22 cellular contexts compared by ENCODE assay signal in the genomic region with DNA sequence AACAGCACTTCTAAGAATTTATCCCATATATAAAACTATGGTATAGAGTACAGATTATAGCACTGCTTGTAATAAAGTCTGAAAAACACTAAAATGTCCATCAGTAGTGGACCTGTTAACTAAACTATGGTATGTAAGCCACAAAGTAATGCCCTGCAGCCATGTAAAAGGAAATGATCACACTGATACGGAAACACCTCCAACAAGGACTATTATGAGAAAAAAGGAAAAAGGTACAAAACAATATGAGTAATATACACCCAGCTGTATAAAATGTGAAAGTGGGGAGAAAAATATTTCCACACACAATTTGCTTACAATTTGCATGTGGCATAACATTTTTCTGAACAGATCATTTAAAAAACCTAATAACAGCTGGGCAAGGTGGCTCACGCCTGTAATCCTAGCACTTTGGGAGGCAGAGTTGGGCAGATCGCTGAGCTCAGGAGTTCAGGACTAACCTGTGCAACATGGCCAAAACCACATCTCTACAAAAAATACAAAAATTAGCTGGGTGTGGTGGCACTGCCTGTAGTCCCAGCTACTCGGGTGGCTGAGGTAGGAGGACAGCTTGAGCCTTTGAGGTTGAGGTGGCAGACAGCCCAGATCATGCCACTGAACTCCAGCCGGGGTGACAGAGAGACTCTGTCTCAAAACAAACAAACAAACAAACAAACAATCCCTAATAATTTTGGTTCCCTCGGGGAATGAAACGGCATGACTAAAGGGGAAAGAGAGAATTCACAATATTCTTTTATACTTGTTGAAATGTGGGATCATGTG.
A peak's percentile ranks its signal among the peaks of the same experiment; 100 is the strongest.
DNase-seq lines count a peak whose midpoint lies in the region; ATAC-seq lines count a peak whose summit lies in the region.
"Had no signal": no experiment of that assay in that cellular context is flagged by ENCODE, and none has a peak within 500 bp of the region (broad histone marks: within the 10 kb centered on the region; RNA-seq: fewer than 3 reads in every experiment).

No MANE protein-coding gene starts in this region.

- H3K9me3 Mint-ChIP-seq in activated CD4-positive, alpha-beta T cell treated with anti-CD3 and anti-CD28 coated beads for 36 hours (ENCODE audit: low read depth) = no peaks in the 10 kb centered on the region
- H3K9me3 Mint-ChIP-seq in T-cell = no peaks in the 10 kb centered on the region
- H3K9me3 Mint-ChIP-seq: HFFc6 had no signal

- H3K36me3 Mint-ChIP-seq in activated CD4-positive, alpha-beta T cell treated with anti-CD3 and anti-CD28 coated beads for 36 hours (ENCODE audit: low read depth) = peaks cover 3% of the 10 kb centered on the region
- peaks cover 16% of the 10 kb centered on the region for H3K36me3 Mint-ChIP-seq in T-cell

- H3K4me3 Mint-ChIP-seq in activated CD4-positive, alpha-beta T cell treated with anti-CD3 and anti-CD28 coated beads for 36 hours = no peak overlapping the region
- no peak overlapping the region for H3K4me3 Mint-ChIP-seq in T-cell
- H3K4me3 Mint-ChIP-seq: HFFc6 had no signal

- H3K4me1 Mint-ChIP-seq in activated CD4-positive, alpha-beta T cell treated with anti-CD3 and anti-CD28 coated beads for 36 hours = peaks cover 43% of the 10 kb centered on the region
- H3K4me1 Mint-ChIP-seq in T-cell = peaks cover 43 to 48% (median 45%) of the 10 kb centered on the region in 3 donors

- DNase-seq in activated CD4-positive, alpha-beta T cell treated with anti-CD3 and anti-CD28 coated beads for 36 hours = peak; percentile 10
- no peak for DNase-seq in activated CD4-positive, alpha-beta T cell treated with anti-CD3 and anti-CD28 coated beads, Interleukin-2, amount 50 U/mL, for 4 hours
- no peak for DNase-seq in T-cell
- DNase-seq in foreskin melanocyte = peak; percentile 53
- peak; percentile 12 for DNase-seq in renal cortical epithelial cell (ENCODE audit: low read depth)
- DNase-seq in midbrain (lab: John Stamatoyannopoulos, UW) = no peak
- no peak for DNase-seq in stimulated activated naive CD4-positive, alpha-beta T cell (lab: John Stamatoyannopoulos, UW)
- DNase-seq: activated naive CD4-positive, alpha-beta T cell treated with Interleukin-2 at 50 U/mL for 16 hours; BE2C; body of pancreas; cortex of kidney; HFFc6; left lung; NCI-H1417; NCI-H748 treated with DMSO at 0.1 percent for 48 hours; pancreas; PC-9; small intestine; stimulated activated CD4-positive, alpha-beta T cell treated with anti-CD3 and anti-CD28 coated beads, Interleukin-4, amount 100 ng/mL, for 1 hour; T1000 had no signal

- POLR2A ChIA-PET in activated CD4-positive, alpha-beta T cell treated with anti-CD3 and anti-CD28 coated beads for 36 hours (lab: Charles Lee) = no interaction called here
- POLR2A ChIA-PET in T-cell (lab: Charles Lee) = interaction anchor here in 1 of 2 donors (0.6 kb wide), 1 partner anchor 13 kb away, joined by 5 read pairs; no protein-coding TSS in a partner anchor

- peak overlapping the region; percentile 69 for H3K27ac Mint-ChIP-seq in activated CD4-positive, alpha-beta T cell treated with anti-CD3 and anti-CD28 coated beads for 36 hours
- peak overlapping the region; percentile 54 to 67 for H3K27ac Mint-ChIP-seq in T-cell
- H3K27ac Mint-ChIP-seq: HFFc6 had no signal

- CTCF ChIA-PET in activated CD4-positive, alpha-beta T cell treated with anti-CD3 and anti-CD28 coated beads for 36 hours (lab: Charles Lee) = no interaction called here
- CTCF ChIA-PET in T-cell (lab: Charles Lee) = interaction anchor here in 1 of 2 donors (0.6 kb wide), 1 partner anchor 791 kb away, joined by 3 read pairs; no protein-coding TSS in a partner anchor

- peak; percentile 74 for ATAC-seq in activated CD4-positive, alpha-beta T cell treated with anti-CD3 and anti-CD28 coated beads for 36 hours
- no peak for ATAC-seq in T-cell (replicated peaks in 1 of 4)
- no peak for ATAC-seq in GM19463 (IDR thresholded peaks at IDR 0.05; ENCODE audit: unreplicated experiment)
- ATAC-seq: body of pancreas, gastroesophageal sphincter, left lung, pancreas had no signal

- H3K27me3 Mint-ChIP-seq in activated CD4-positive, alpha-beta T cell treated with anti-CD3 and anti-CD28 coated beads for 36 hours = no peaks in the 10 kb centered on the region
- no peaks in the 10 kb centered on the region for H3K27me3 Mint-ChIP-seq in T-cell

- intact Hi-C loops in activated CD4-positive, alpha-beta T cell treated with anti-CD3 and anti-CD28 coated beads for 36 hours (cut with DNase I, micrococcal nuclease) = no loop called here

Comparison
In these comparisons a context has a peak if more than half of its experiments do, and no peak if none do; other contexts are left out.
1. DNase-seq: peak in activated CD4-positive, alpha-beta T cell treated with anti-CD3 and anti-CD28 coated beads for 36 hours (single experiment), foreskin melanocyte (single experiment) and renal cortical epithelial cell (single experiment); none in activated CD4-positive, alpha-beta T cell treated with anti-CD3 and anti-CD28 coated beads, Interleukin-2, amount 50 U/mL, for 4 hours (0 of 2), T-cell (0 of 34), midbrain (single experiment) and stimulated activated naive CD4-positive, alpha-beta T cell (0 of 6).